1 cellular context compared by ENCODE assay signal in the genomic region with DNA sequence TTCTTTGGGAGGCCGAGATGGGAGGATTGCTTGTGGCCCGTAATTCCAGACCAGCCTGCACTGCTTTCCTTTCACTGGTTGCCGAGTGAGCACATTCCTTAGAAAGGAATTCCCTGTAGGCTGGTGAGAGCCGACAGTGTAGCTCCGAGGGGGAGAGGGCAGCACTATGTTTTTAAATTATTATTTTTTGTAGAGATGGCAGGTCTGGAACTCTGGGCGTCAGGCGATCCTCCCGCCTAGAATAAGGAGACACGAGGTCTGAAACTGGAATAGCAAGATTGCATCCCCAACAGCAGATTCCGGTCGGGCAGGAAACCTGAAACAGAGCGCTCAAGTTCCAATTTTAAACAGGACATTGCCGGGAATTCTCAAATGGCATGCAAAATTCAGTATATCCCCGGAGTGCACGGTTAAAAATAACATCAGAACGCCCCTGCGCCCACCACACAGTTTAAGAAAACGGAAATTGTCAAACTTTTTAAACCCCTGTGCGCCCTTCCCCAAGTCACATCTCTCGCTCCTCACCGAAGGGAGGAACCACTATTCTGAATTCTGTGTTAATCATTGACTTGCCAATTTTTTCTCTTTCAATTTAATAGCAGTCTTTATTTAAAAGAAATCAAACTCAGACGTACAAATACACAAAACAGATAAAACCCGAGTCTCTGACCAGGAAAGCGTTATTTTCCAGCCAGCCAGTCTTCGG.
TF ChIP-seq lines count a peak whose summit lies in the region.

No MANE protein-coding gene starts in this region.

TF ChIP-seq in K562, 482 proteins besides CTCF, POLR2A, EP300 and RAD21 (continued from another document):
- TF ChIP-seq, protein P1, sequence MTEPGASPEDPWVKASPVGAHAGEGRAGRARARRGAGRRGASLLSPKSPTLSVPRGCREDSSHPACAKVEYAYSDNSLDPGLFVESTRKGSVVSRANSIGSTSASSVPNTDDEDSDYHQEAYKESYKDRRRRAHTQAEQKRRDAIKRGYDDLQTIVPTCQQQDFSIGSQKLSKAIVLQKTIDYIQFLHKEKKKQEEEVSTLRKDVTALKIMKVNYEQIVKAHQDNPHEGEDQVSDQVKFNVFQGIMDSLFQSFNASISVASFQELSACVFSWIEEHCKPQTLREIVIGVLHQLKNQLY (CRISPR knock-in tag; conservative IDR thresholded peaks at IDR 0.05), result no peak
- TF ChIP-seq, protein P2, sequence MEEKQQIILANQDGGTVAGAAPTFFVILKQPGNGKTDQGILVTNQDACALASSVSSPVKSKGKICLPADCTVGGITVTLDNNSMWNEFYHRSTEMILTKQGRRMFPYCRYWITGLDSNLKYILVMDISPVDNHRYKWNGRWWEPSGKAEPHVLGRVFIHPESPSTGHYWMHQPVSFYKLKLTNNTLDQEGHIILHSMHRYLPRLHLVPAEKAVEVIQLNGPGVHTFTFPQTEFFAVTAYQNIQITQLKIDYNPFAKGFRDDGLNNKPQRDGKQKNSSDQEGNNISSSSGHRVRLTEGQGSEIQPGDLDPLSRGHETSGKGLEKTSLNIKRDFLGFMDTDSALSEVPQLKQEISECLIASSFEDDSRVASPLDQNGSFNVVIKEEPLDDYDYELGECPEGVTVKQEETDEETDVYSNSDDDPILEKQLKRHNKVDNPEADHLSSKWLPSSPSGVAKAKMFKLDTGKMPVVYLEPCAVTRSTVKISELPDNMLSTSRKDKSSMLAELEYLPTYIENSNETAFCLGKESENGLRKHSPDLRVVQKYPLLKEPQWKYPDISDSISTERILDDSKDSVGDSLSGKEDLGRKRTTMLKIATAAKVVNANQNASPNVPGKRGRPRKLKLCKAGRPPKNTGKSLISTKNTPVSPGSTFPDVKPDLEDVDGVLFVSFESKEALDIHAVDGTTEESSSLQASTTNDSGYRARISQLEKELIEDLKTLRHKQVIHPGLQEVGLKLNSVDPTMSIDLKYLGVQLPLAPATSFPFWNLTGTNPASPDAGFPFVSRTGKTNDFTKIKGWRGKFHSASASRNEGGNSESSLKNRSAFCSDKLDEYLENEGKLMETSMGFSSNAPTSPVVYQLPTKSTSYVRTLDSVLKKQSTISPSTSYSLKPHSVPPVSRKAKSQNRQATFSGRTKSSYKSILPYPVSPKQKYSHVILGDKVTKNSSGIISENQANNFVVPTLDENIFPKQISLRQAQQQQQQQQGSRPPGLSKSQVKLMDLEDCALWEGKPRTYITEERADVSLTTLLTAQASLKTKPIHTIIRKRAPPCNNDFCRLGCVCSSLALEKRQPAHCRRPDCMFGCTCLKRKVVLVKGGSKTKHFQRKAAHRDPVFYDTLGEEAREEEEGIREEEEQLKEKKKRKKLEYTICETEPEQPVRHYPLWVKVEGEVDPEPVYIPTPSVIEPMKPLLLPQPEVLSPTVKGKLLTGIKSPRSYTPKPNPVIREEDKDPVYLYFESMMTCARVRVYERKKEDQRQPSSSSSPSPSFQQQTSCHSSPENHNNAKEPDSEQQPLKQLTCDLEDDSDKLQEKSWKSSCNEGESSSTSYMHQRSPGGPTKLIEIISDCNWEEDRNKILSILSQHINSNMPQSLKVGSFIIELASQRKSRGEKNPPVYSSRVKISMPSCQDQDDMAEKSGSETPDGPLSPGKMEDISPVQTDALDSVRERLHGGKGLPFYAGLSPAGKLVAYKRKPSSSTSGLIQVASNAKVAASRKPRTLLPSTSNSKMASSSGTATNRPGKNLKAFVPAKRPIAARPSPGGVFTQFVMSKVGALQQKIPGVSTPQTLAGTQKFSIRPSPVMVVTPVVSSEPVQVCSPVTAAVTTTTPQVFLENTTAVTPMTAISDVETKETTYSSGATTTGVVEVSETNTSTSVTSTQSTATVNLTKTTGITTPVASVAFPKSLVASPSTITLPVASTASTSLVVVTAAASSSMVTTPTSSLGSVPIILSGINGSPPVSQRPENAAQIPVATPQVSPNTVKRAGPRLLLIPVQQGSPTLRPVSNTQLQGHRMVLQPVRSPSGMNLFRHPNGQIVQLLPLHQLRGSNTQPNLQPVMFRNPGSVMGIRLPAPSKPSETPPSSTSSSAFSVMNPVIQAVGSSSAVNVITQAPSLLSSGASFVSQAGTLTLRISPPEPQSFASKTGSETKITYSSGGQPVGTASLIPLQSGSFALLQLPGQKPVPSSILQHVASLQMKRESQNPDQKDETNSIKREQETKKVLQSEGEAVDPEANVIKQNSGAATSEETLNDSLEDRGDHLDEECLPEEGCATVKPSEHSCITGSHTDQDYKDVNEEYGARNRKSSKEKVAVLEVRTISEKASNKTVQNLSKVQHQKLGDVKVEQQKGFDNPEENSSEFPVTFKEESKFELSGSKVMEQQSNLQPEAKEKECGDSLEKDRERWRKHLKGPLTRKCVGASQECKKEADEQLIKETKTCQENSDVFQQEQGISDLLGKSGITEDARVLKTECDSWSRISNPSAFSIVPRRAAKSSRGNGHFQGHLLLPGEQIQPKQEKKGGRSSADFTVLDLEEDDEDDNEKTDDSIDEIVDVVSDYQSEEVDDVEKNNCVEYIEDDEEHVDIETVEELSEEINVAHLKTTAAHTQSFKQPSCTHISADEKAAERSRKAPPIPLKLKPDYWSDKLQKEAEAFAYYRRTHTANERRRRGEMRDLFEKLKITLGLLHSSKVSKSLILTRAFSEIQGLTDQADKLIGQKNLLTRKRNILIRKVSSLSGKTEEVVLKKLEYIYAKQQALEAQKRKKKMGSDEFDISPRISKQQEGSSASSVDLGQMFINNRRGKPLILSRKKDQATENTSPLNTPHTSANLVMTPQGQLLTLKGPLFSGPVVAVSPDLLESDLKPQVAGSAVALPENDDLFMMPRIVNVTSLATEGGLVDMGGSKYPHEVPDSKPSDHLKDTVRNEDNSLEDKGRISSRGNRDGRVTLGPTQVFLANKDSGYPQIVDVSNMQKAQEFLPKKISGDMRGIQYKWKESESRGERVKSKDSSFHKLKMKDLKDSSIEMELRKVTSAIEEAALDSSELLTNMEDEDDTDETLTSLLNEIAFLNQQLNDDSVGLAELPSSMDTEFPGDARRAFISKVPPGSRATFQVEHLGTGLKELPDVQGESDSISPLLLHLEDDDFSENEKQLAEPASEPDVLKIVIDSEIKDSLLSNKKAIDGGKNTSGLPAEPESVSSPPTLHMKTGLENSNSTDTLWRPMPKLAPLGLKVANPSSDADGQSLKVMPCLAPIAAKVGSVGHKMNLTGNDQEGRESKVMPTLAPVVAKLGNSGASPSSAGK (IDR thresholded peaks at IDR 0.05), result peak; percentile 98
